23 cellular contexts compared by ENCODE assay signal in genomic region chr9:8726692-8727091, GRCh38.
"Had no signal": no experiment of that assay in that cellular context is flagged by ENCODE, and none has a peak within 500 bp of the region (broad histone marks: within the 10 kb centered on the region; RNA-seq: fewer than 3 reads in every experiment).

No MANE protein-coding gene starts in this region.

- H3K36me3 Mint-ChIP-seq: mesothelial cell of epicardium had no signal

- H3K4me3 ChIP-seq: colonic mucosa, esophagus squamous epithelium, gastrocnemius medialis, heart right ventricle, left lung, lower lobe of right lung had no signal

- H3K9me3 ChIP-seq: colonic mucosa, esophagus squamous epithelium, gastrocnemius medialis, heart right ventricle, left lung, lower lobe of right lung had no signal

- H3K27me3 ChIP-seq: colonic mucosa, esophagus squamous epithelium, gastrocnemius medialis, heart right ventricle, left lung had no signal

- H3K36me3 ChIP-seq: colonic mucosa, esophagus squamous epithelium, gastrocnemius medialis, heart right ventricle, left lung, lower lobe of right lung had no signal

- ATAC-seq: effector memory CD8-positive, alpha-beta T cell; esophagus mucosa; gastrocnemius medialis; heart right ventricle; left cardiac atrium; left lung; left ventricle myocardium superior; lower lobe of right lung had no signal

- H3K9me3 Mint-ChIP-seq: dendritic cell treated with granulocyte-macrophage colony-stimulating factor and Interleukin-4, amounts not matched to agents 40 ng/mL and 50 ng/mL, for 4 days; effector memory CD8-positive, alpha-beta T cell; endodermal cell; mesothelial cell of epicardium had no signal

- H3K27ac ChIP-seq: colonic mucosa, epithelial cell of prostate, esophagus squamous epithelium, gastrocnemius medialis, heart right ventricle, left lung, lower lobe of right lung had no signal

- H3K27ac Mint-ChIP-seq: dendritic cell treated with granulocyte-macrophage colony-stimulating factor and Interleukin-4, amounts not matched to agents 40 ng/mL and 50 ng/mL, for 4 days; mesothelial cell of epicardium had no signal

- H3K27me3 Mint-ChIP-seq: effector memory CD8-positive, alpha-beta T cell had no signal

- H3K4me1 ChIP-seq: colonic mucosa, esophagus squamous epithelium, gastrocnemius medialis, left lung, lower lobe of right lung had no signal

- H3K4me3 Mint-ChIP-seq: dendritic cell treated with granulocyte-macrophage colony-stimulating factor and Interleukin-4, amounts not matched to agents 40 ng/mL and 50 ng/mL, for 4 days; effector memory CD8-positive, alpha-beta T cell; endodermal cell; mesothelial cell of epicardium had no signal

- DNase-seq: colonic mucosa; cortex of kidney; effector CD8-positive, alpha-beta T cell; effector memory CD8-positive, alpha-beta T cell; endodermal cell; erythroblast; esophagus squamous epithelium; foreskin fibroblast; foreskin melanocyte; gastrocnemius medialis; glutamatergic neuron; head of caudate nucleus; heart right ventricle; hippocampal formation; left cardiac atrium; left lung; left ventricle myocardium superior; lower lobe of right lung; mesenchymal stem cell had no signal
